ENCODE assay signal across 27 cellular contexts in genomic region chr11:62067741-62068140, GRCh38.
"Had no signal": no experiment of that assay in that cellular context is flagged by ENCODE, and none has a peak within 500 bp of the region (broad histone marks: within the 10 kb centered on the region; RNA-seq: fewer than 3 reads in every experiment).

No MANE protein-coding gene starts in this region.

- H3K27ac ChIP-seq: stomach, testis, thoracic aorta, thyroid gland, tibial artery, tibial nerve, transverse colon, upper lobe of left lung, upper lobe of right lung, uterus, vagina had no signal

- H3K4me1 ChIP-seq: stomach, testis, thyroid gland, tibial artery, tibial nerve, transverse colon, upper lobe of left lung, upper lobe of right lung, uterus, vagina had no signal

- H3K36me3 ChIP-seq: stomach, thoracic aorta, thyroid gland, tibial artery, tibial nerve, transverse colon, upper lobe of left lung, upper lobe of right lung, uterus, vagina had no signal

- H3K4me3 Mint-ChIP-seq: stimulated activated effector memory CD8-positive, alpha-beta T cell treated with anti-CD3 and anti-CD28 coated beads, Interleukin-12 subunit alpha, Interleukin-12 subunit beta, amount 100 ng/mL, for 72 hours; stimulated activated memory B cell treated with anti-CD40 and anti-IgM and Interleukin-4, amounts not matched to agents 10 μg/mL and 1 μg/mL and 100 μg/mL, for 72 hours; stimulated activated naive B cell treated with anti-CD40 and anti-IgM and Interleukin-4, amounts not matched to agents 10 μg/mL and 1 μg/mL and 100 μg/mL, for 72 hours; stimulated activated naive CD8-positive, alpha-beta T cell treated with anti-CD3 and anti-CD28 coated beads, Interleukin-15, amount 100 ng/mL, for 72 hours; stimulated activated naive CD8-positive, alpha-beta T cell treated with anti-CD3 and anti-CD28 coated beads, Interleukin-15, Interleukin-2, amounts not matched to agents 100 ng/mL and 50 ng/mL, for 24 hours; type B pancreatic cell had no signal

- H3K36me3 Mint-ChIP-seq: stimulated activated effector memory CD8-positive, alpha-beta T cell treated with anti-CD3 and anti-CD28 coated beads, Interleukin-12 subunit alpha, Interleukin-12 subunit beta, amount 100 ng/mL, for 72 hours; stimulated activated memory B cell treated with anti-CD40 and anti-IgM and Interleukin-4, amounts not matched to agents 10 μg/mL and 1 μg/mL and 100 μg/mL, for 72 hours; stimulated activated naive B cell treated with anti-CD40 and anti-IgM and Interleukin-4, amounts not matched to agents 10 μg/mL and 1 μg/mL and 100 μg/mL, for 72 hours; type B pancreatic cell had no signal

- H3K27me3 ChIP-seq: stomach, testis, thyroid gland, tibial artery, tibial nerve, transverse colon, upper lobe of left lung, upper lobe of right lung, uterus, vagina had no signal

- H3K4me3 ChIP-seq: stomach, testis, thoracic aorta, thyroid gland, tibial artery, tibial nerve, transverse colon, upper lobe of left lung, upper lobe of right lung, uterus, vagina had no signal

- H3K27ac Mint-ChIP-seq: stimulated activated memory B cell treated with anti-CD40 and anti-IgM and Interleukin-4, amounts not matched to agents 10 μg/mL and 1 μg/mL and 100 μg/mL, for 72 hours; stimulated activated naive B cell treated with anti-CD40 and anti-IgM and Interleukin-4, amounts not matched to agents 10 μg/mL and 1 μg/mL and 100 μg/mL, for 72 hours; stimulated activated naive CD8-positive, alpha-beta T cell treated with anti-CD3 and anti-CD28 coated beads, Interleukin-15, amount 100 ng/mL, for 72 hours; stimulated activated naive CD8-positive, alpha-beta T cell treated with anti-CD3 and anti-CD28 coated beads, Interleukin-15, Interleukin-2, amounts not matched to agents 100 ng/mL and 50 ng/mL, for 24 hours; type B pancreatic cell had no signal

- H3K9me3 ChIP-seq: stomach, testis, thoracic aorta, thyroid gland, tibial artery, tibial nerve, transverse colon, upper lobe of left lung, upper lobe of right lung, uterus, vagina had no signal

- ATAC-seq: stimulated activated effector memory CD8-positive, alpha-beta T cell treated with anti-CD3 and anti-CD28 coated beads, Interleukin-12 subunit alpha, Interleukin-12 subunit beta, amount 100 ng/mL, for 72 hours; stimulated activated memory B cell treated with anti-CD40 and anti-IgM and Interleukin-4, amounts not matched to agents 10 μg/mL and 1 μg/mL and 100 μg/mL, for 72 hours; stimulated activated naive B cell treated with anti-CD40 and anti-IgM and Interleukin-4, amounts not matched to agents 10 μg/mL and 1 μg/mL and 100 μg/mL, for 72 hours; stimulated activated naive CD8-positive, alpha-beta T cell treated with anti-CD3 and anti-CD28 coated beads, Interleukin-15, amount 100 ng/mL, for 72 hours; stimulated activated naive CD8-positive, alpha-beta T cell treated with anti-CD3 and anti-CD28 coated beads, Interleukin-15, Interleukin-2, amounts not matched to agents 100 U/mL and 50 U/mL, for 24 hours; upper lobe of right lung had no signal

- H3K9me3 Mint-ChIP-seq: stimulated activated effector memory CD8-positive, alpha-beta T cell treated with anti-CD3 and anti-CD28 coated beads, Interleukin-12 subunit alpha, Interleukin-12 subunit beta, amount 100 ng/mL, for 72 hours; stimulated activated memory B cell treated with anti-CD40 and anti-IgM and Interleukin-4, amounts not matched to agents 10 μg/mL and 1 μg/mL and 100 μg/mL, for 72 hours; stimulated activated naive B cell treated with anti-CD40 and anti-IgM and Interleukin-4, amounts not matched to agents 10 μg/mL and 1 μg/mL and 100 μg/mL, for 72 hours; stimulated activated naive CD8-positive, alpha-beta T cell treated with anti-CD3 and anti-CD28 coated beads, Interleukin-15, amount 100 ng/mL, for 72 hours; stimulated activated naive CD8-positive, alpha-beta T cell treated with anti-CD3 and anti-CD28 coated beads, Interleukin-15, Interleukin-2, amounts not matched to agents 100 ng/mL and 50 ng/mL, for 24 hours; type B pancreatic cell had no signal

- H3K4me1 Mint-ChIP-seq: stimulated activated memory B cell treated with anti-CD40 and anti-IgM and Interleukin-4, amounts not matched to agents 10 μg/mL and 1 μg/mL and 100 μg/mL, for 72 hours; stimulated activated naive B cell treated with anti-CD40 and anti-IgM and Interleukin-4, amounts not matched to agents 10 μg/mL and 1 μg/mL and 100 μg/mL, for 72 hours had no signal

- H3K27me3 Mint-ChIP-seq: stimulated activated naive CD8-positive, alpha-beta T cell treated with anti-CD3 and anti-CD28 coated beads, Interleukin-15, amount 100 ng/mL, for 72 hours; stimulated activated naive CD8-positive, alpha-beta T cell treated with anti-CD3 and anti-CD28 coated beads, Interleukin-15, Interleukin-2, amounts not matched to agents 100 ng/mL and 50 ng/mL, for 24 hours; type B pancreatic cell had no signal

- DNase-seq: stimulated activated CD4-positive, alpha-beta T cell treated with anti-CD3 and anti-CD28 coated beads, Interleukin-2, amount 100 ng/mL, for 48 hours; stimulated activated CD4-positive, alpha-beta T cell treated with anti-CD3 and anti-CD28 coated beads, Interleukin-4, amount 100 ng/mL, for 1 hour; stimulated activated CD4-positive, alpha-beta T cell treated with anti-CD3 and anti-CD28 coated beads, Interleukin-4, amount 100 ng/mL, for 24 hours; stimulated activated CD4-positive, alpha-beta T cell treated with anti-CD3 and anti-CD28 coated beads, Interleukin-4, amount 100 ng/mL, for 4 hours; stimulated activated CD8-positive, alpha-beta memory T cell treated with anti-CD3 and anti-CD28 coated beads, Interleukin-4, amount 100 ng/mL, for 48 hours; stimulated activated naive B cell treated with anti-CD40 and anti-IgM and Interleukin-4, amounts not matched to agents 10 μg/mL and 1 μg/mL and 100 μg/mL, for 72 hours; stimulated activated naive CD4-positive, alpha-beta T cell; stimulated activated naive CD4-positive, alpha-beta T cell treated with Interleukin-2 at 50 U/mL for 16 hours; stimulated activated naive CD8-positive, alpha-beta T cell treated with anti-CD3 and anti-CD28 coated beads, Interleukin-15, amount 100 ng/mL, for 72 hours; stimulated activated naive CD8-positive, alpha-beta T cell treated with anti-CD3 and anti-CD28 coated beads, Interleukin-15, Interleukin-2, amounts not matched to agents 100 U/mL and 50 U/mL, for 24 hours; stomach; substantia nigra; testis; thyroid gland; tibial artery; transverse colon; trophoblast cell; upper lobe of left lung; uterus had no signal
